2 cellular contexts compared by ENCODE assay signal in genomic region chr11:44928807-44929206, GRCh38.
TF ChIP-seq lines count a peak whose summit lies in the region.

No MANE protein-coding gene starts in this region.

TF ChIP-seq in H1, 55 proteins besides CTCF, POLR2A, EP300 and RAD21:
- peak; percentile 95 for TF ChIP-seq TEAD4 (IDR thresholded peaks at IDR 0.05; ENCODE audit: low read depth, low read length)
- no peak for TF ChIP-seq USF2 (IDR thresholded peaks at IDR 0.05; ENCODE audit: low read length)
- TF ChIP-seq E2F6 (IDR thresholded peaks at IDR 0.05) = 0 out of 2 replicates have a peak, but pooled peaks have one; percentile 17
- no peak for TF ChIP-seq SIN3A (conservative IDR thresholded peaks at IDR 0.05 in 1 of 2, IDR thresholded peaks at IDR 0.05 in 1 of 2; ENCODE audit: low read depth in 1 of 2, low read length in 2 of 2)
- no peak for TF ChIP-seq GABPA (IDR thresholded peaks at IDR 0.05; ENCODE audit: borderline replicate concordance, insufficient read depth, low read length)
- TF ChIP-seq RFX5 (IDR thresholded peaks at IDR 0.05; ENCODE audit: borderline replicate concordance, low read depth, low read length) = no peak

TF ChIP-seq in HepG2, 621 proteins besides CTCF, POLR2A, EP300 and RAD21:
- TF ChIP-seq TBX2 (CRISPR knock-in tag; IDR thresholded peaks at IDR 0.05; ENCODE audit: borderline replicate concordance) = no peak
- TF ChIP-seq IRF1 (CRISPR knock-in tag; IDR thresholded peaks at IDR 0.05; ENCODE audit: low read depth) = no peak
- no peak for TF ChIP-seq NAIF1 (CRISPR knock-in tag; IDR thresholded peaks at IDR 0.05; ENCODE audit: borderline replicate concordance)
- TF ChIP-seq ZNF275 (CRISPR knock-in tag; IDR thresholded peaks at IDR 0.05; ENCODE audit: borderline replicate concordance) = no peak
- no peak for TF ChIP-seq ZNF597 (CRISPR knock-in tag; IDR thresholded peaks at IDR 0.05)
- no peak for TF ChIP-seq ZNF160 (CRISPR knock-in tag; IDR thresholded peaks at IDR 0.05)
- TF ChIP-seq ZNF564 (CRISPR knock-in tag; IDR thresholded peaks at IDR 0.05) = no peak
- TF ChIP-seq HDAC6 (IDR thresholded peaks at IDR 0.05; ENCODE audit: low read depth, low read length) = no peak
- no peak for TF ChIP-seq PRMT3 (CRISPR knock-in tag; IDR thresholded peaks at IDR 0.05; ENCODE audit: borderline replicate concordance, low read depth)
- no peak for TF ChIP-seq ZNF335 (CRISPR knock-in tag; IDR thresholded peaks at IDR 0.05)
- no peak for TF ChIP-seq ZNF615 (CRISPR knock-in tag; IDR thresholded peaks at IDR 0.05; ENCODE audit: borderline replicate concordance)
- no peak for TF ChIP-seq ARID2 (CRISPR knock-in tag; IDR thresholded peaks at IDR 0.05; ENCODE audit: borderline replicate concordance)
- TF ChIP-seq MEIS1 (CRISPR knock-in tag; IDR thresholded peaks at IDR 0.05; ENCODE audit: borderline replicate concordance) = no peak
- no peak for TF ChIP-seq ZUFSP (CRISPR knock-in tag; IDR thresholded peaks at IDR 0.05; ENCODE audit: borderline replicate concordance)
- TF ChIP-seq MED1 (CRISPR knock-in tag; IDR thresholded peaks at IDR 0.05) = no peak
- no peak for TF ChIP-seq FOXM1 (CRISPR knock-in tag; IDR thresholded peaks at IDR 0.05)
- TF ChIP-seq ZBTB44 (CRISPR knock-in tag; IDR thresholded peaks at IDR 0.05) = no peak
- no peak for TF ChIP-seq ZSCAN29 (CRISPR knock-in tag; conservative IDR thresholded peaks at IDR 0.05)
- no peak for TF ChIP-seq ZNF281 (CRISPR knock-in tag; IDR thresholded peaks at IDR 0.05; ENCODE audit: borderline replicate concordance)
- TF ChIP-seq MXD4 (CRISPR knock-in tag; IDR thresholded peaks at IDR 0.05) = no peak
